Comparison of ENCODE assay signal across 10 cellular contexts in the genomic region with DNA sequence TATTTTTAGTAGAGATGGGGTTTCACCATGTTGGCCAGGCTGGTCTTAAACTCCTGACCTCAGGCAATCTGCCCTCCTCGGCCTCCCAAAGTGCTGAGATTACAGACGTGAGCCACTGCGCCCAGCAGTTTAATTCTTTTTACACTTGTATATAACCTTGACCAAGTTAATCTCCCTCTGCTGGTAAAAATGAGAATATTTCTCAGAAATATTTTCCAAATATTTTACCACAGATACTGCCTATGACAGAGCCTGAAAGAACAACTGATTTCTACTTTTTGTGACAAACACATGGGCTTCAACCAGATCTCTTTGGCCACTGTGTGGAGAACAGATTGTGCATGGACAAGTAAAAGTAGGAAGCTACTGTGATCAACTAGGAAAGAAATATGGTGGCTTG. TPM values are rescaled to one million over a fixed set of nuclear protein-coding genes. Genes with fewer than 3 reads are reported as not detected.
DNase-seq lines count a peak whose midpoint lies in the region; ATAC-seq and TF ChIP-seq lines count a peak whose summit lies in the region.
"Had no signal": no experiment of that assay in that cellular context is flagged by ENCODE, and none has a peak within 500 bp of the region (broad histone marks: within the 10 kb centered on the region; RNA-seq: fewer than 3 reads in every experiment).

No MANE protein-coding gene starts in this region.

- ATAC-seq in HG02678 (IDR thresholded peaks at IDR 0.05; ENCODE audit: unreplicated experiment) = no peak

- H3K27ac Mint-ChIP-seq in activated naive CD8-positive, alpha-beta T cell treated with anti-CD3 and anti-CD28 coated beads for 36 hours = no peak overlapping the region

- H3K4me1 Mint-ChIP-seq in activated naive CD8-positive, alpha-beta T cell treated with anti-CD3 and anti-CD28 coated beads for 36 hours = peaks cover 7% of the 10 kb centered on the region

- H3K4me3 ChIP-seq in foreskin fibroblast (ENCODE audit: low read depth in 1 of 2, low read length in 2 of 2) (no peak overlapping the region), tibial artery (no peak overlapping the region)

- peaks cover 14% of the 10 kb centered on the region for H3K27me3 Mint-ChIP-seq in activated naive CD8-positive, alpha-beta T cell treated with anti-CD3 and anti-CD28 coated beads for 36 hours

- no peak overlapping the region for H3K4me3 Mint-ChIP-seq in activated naive CD8-positive, alpha-beta T cell treated with anti-CD3 and anti-CD28 coated beads for 36 hours

- H3K36me3 Mint-ChIP-seq in activated naive CD8-positive, alpha-beta T cell treated with anti-CD3 and anti-CD28 coated beads for 36 hours = peaks cover 2% of the 10 kb centered on the region

- no peaks in the 10 kb centered on the region for H3K4me1 ChIP-seq in tibial artery

- no peaks in the 10 kb centered on the region for H3K36me3 ChIP-seq in tibial artery

- no peaks in the 10 kb centered on the region for H3K9me3 ChIP-seq in tibial artery

- peak; percentile 28 for DNase-seq in SKM-1 treated with dmso at 0.1 percent for 144 hours (lab: John Stamatoyannopoulos, UW; ENCODE audit: unreplicated experiment)
- no peak for DNase-seq in SKM-1 (lab: John Stamatoyannopoulos, UW; ENCODE audit: unreplicated experiment)
- peak; percentile 45 for DNase-seq in RPMI7951 (ENCODE audit: low read depth)
- DNase-seq in foreskin fibroblast = peak in 1 of 2 donors; percentile 56
- no peak for DNase-seq in tibial artery
- no peak for DNase-seq in activated naive CD8-positive, alpha-beta T cell treated with anti-CD3 and anti-CD28 coated beads for 36 hours
- no peak for DNase-seq in NCI-H2196 treated with DMSO at 0.1 percent for 48 hours (lab: John Stamatoyannopoulos, UW; ENCODE audit: unreplicated experiment)
- DNase-seq: DMS79, nucleus accumbens had no signal

- peaks cover 3% of the 10 kb centered on the region for H3K9me3 Mint-ChIP-seq in activated naive CD8-positive, alpha-beta T cell treated with anti-CD3 and anti-CD28 coated beads for 36 hours

- intact Hi-C loops in tibial artery (cut with DNase I; ENCODE audit: low total_unique reads) = loop anchor here (5.0 kb wide), 1 partner anchor 408 kb away; no protein-coding TSS in a partner anchor

- TF ChIP-seq CTCF in foreskin fibroblast (IDR thresholded peaks at IDR 0.05; ENCODE audit: low read depth, low read length) = peak; percentile 15
- peak; percentile 29 to 45 for TF ChIP-seq CTCF in tibial artery (IDR thresholded peaks at IDR 0.05)

- H3K27ac ChIP-seq in tibial artery = no peak overlapping the region

- no peaks in the 10 kb centered on the region for H3K27me3 ChIP-seq in tibial artery

RNA-seq across cellular contexts. Expression of a gene that starts 21.2 kb away (rescaled TPM):
- 4.0 and 9.1 TPM in 2 replicates for total RNA-seq in RPMI7951 (2014; rRNA removed; shearing (Covaris generic))
- under 1 TPM; 0.68 to 0.76 TPM for total RNA-seq in activated naive CD8-positive, alpha-beta T cell treated with anti-CD3 and anti-CD28 coated beads for 36 hours

Comparison
In these comparisons a context has a peak if more than half of its experiments do, and no peak if none do; other contexts are left out.
1. DNase-seq: peak in SKM-1 treated with dmso at 0.1 percent for 144 hours (single experiment) and RPMI7951 (single experiment); none in SKM-1 (single experiment), tibial artery (0 of 2), activated naive CD8-positive, alpha-beta T cell treated with anti-CD3 and anti-CD28 coated beads for 36 hours (single experiment) and NCI-H2196 treated with DMSO at 0.1 percent for 48 hours (single experiment).